In the genomic region with DNA sequence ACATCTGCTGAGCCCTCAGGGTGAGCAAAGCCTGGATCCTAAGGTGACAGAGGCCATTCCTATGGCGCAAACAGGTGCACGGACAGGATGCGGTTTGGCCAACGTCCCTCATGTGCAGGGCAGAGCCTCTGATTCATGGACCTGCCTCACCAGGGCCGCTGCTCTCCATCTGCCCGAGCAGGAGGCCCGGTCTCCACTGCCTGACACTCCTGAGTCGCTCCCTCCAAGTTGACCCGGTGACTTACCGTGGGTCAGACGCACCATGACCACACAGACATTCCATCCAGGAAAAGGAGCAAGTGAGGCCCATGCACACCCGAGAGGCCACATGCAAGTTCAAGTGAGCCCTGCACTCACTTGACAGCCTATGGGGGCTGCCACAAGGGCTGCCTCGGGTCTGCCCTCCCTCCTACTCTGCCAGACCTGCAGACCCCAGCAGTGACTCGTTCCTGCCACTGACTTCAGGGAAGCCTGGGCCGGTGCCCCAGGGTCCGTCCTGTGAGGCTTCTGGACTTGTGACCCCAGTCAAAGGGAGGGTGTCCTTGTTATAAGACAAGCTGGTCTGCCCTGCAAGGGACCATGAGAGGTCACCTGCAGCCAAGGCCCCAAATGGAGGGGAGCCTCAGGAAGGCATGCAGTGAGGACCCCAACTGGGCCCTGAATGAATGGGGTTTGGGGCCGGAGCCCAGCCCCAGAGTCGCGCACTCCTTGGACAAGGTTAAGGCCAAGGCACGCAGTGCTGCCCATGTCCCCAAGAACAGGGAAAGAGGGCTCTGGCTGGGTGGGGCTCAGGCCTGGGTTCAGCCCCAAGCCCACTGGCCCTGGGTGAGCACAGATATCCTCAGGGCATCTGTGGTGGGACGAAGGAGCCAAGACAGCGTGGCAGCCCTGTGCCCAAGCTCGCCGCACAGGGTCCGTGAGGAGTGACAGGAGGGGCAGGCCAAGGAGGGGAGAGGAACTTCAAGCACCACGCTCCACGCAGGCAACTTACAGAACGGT, we compare ENCODE assay signal across 17 cellular contexts. TPM values are rescaled to one million over a fixed set of nuclear protein-coding genes. Genes with fewer than 3 reads are reported as not detected.
DNase-seq lines count a peak whose midpoint lies in the region; ATAC-seq, FAIRE-seq and TF ChIP-seq lines count a peak whose summit lies in the region.
"Had no signal": no experiment of that assay in that cellular context is flagged by ENCODE, and none has a peak within 500 bp of the region (broad histone marks: within the 10 kb centered on the region; RNA-seq: fewer than 3 reads in every experiment).

No MANE protein-coding gene starts in this region.

- H3K27ac ChIP-seq in kidney (ENCODE audit: low read depth in 2 of 2, low read length in 2 of 2) (no peak overlapping the region), hepatocyte (no peak overlapping the region)
- H3K27ac ChIP-seq: KMS-11 had no signal

- 97% methylated on average over 28 of the region's 28 CpGs for WGBS in hepatocyte (ENCODE audit: low lambda C conversion rate, missing lambda C conversion rate)

- H3K4me3 Mint-ChIP-seq in glutamatergic neuron (ENCODE audit: unreplicated experiment), result no peak overlapping the region
- H3K4me3 Mint-ChIP-seq: CD14-positive monocyte, HFFc6 had no signal

- FAIRE-seq in kidney (lab: Jason Lieb, UNC), result no peak
- FAIRE-seq: H54 had no signal

- H3K4me2 ChIP-seq in hepatocyte, result no peak overlapping the region
- H3K4me2 ChIP-seq: KMS-11 had no signal

- DNase-seq in D341Med (ENCODE audit: low spot score) (peak; percentile 10), G401 (ENCODE audit: low spot score) (peak; percentile 78), glutamatergic neuron (no peak), sciatic nerve (ENCODE audit: low spot score) (peak; percentile 45), kidney (no peak), hepatocyte (ENCODE audit: low spot score) (no peak), NCI-H82 treated with DMSO at 0.1 percent for 48 hours (lab: John Stamatoyannopoulos, UW; ENCODE audit: unreplicated experiment) (no peak)
- DNase-seq: ACHN, AML-193, HFFc6, NCI-H1092, NCI-H510A treated with DMSO at 0.1 percent for 48 hours, NCI-H82, Right ventricle myocardium superior had no signal

- H3K9me3 Mint-ChIP-seq in glutamatergic neuron (ENCODE audit: unreplicated experiment), result no peaks in the 10 kb centered on the region
- H3K9me3 Mint-ChIP-seq: HFFc6 had no signal

- no peaks in the 10 kb centered on the region for H3K27me3 Mint-ChIP-seq in glutamatergic neuron (ENCODE audit: unreplicated experiment)

- intact Hi-C loops in sciatic nerve (cut with DNase I) (no loop called here), kidney (cut with DNase I) (no loop called here)

- H3K27ac Mint-ChIP-seq in glutamatergic neuron (ENCODE audit: unreplicated experiment), result peak overlapping the region; percentile 43
- H3K27ac Mint-ChIP-seq: HFFc6 had no signal

- in situ Hi-C loops in G401 (cut with HindIII; ENCODE audit: low sequenced_read_pairs), result no loop called here

- no peaks in the 10 kb centered on the region for H3K27me3 ChIP-seq in hepatocyte

- H3K9ac ChIP-seq in kidney (ENCODE audit: low read length in 2 of 2), result no peak overlapping the region
- H3K9ac ChIP-seq: KMS-11 had no signal

- no peaks in the 10 kb centered on the region for H3K79me2 ChIP-seq in hepatocyte

- H4K20me1 ChIP-seq in hepatocyte (ENCODE audit: insufficient read depth, poor library complexity, severe bottlenecking), result no peaks in the 10 kb centered on the region

- no peaks in the 10 kb centered on the region for H3K4me1 ChIP-seq in kidney (ENCODE audit: control insufficient read depth in 1 of 2, insufficient read depth in 1 of 2, low read depth in 1 of 2, low read length in 2 of 2)
- no peaks in the 10 kb centered on the region for H3K4me1 ChIP-seq in hepatocyte (ENCODE audit: insufficient read depth)

- no peaks in the 10 kb centered on the region for H3K9me3 ChIP-seq in kidney (ENCODE audit: control insufficient read depth in 1 of 2, low read length in 2 of 2)
- no peaks in the 10 kb centered on the region for H3K9me3 ChIP-seq in hepatocyte (ENCODE audit: low read depth)

- peaks cover 14% of the 10 kb centered on the region for H3K36me3 Mint-ChIP-seq in glutamatergic neuron (ENCODE audit: unreplicated experiment)

- H3K4me1 Mint-ChIP-seq in glutamatergic neuron (ENCODE audit: low read depth, unreplicated experiment), result no peaks in the 10 kb centered on the region
- H3K4me1 Mint-ChIP-seq: CD14-positive monocyte had no signal

- no peak for TF ChIP-seq CTCF in glutamatergic neuron (IDR thresholded peaks at IDR 0.05; ENCODE audit: partially characterized antibody, unreplicated experiment)
- no peak for TF ChIP-seq CTCF in kidney (IDR thresholded peaks at IDR 0.05; ENCODE audit: borderline replicate concordance, extremely low read depth, insufficient read depth)
- no peak for TF ChIP-seq CTCF in hepatocyte (IDR thresholded peaks at IDR 0.05; ENCODE audit: poor library complexity)

- no peak overlapping the region for H2AFZ ChIP-seq in hepatocyte

- H3K9me2 ChIP-seq in hepatocyte (replicated peaks; ENCODE audit: insufficient read depth), result no peaks in the 10 kb centered on the region

- ATAC-seq in sciatic nerve, result peak; percentile 7

- peaks cover 20 to 36% of the 10 kb centered on the region in 2 donors for H3K36me3 ChIP-seq in kidney (ENCODE audit: control insufficient read depth in 1 of 2, insufficient read depth in 2 of 2, low read length in 2 of 2)
- no peaks in the 10 kb centered on the region for H3K36me3 ChIP-seq in hepatocyte (replicated peaks; ENCODE audit: insufficient read depth, low read depth)

- no peak overlapping the region for H3K4me3 ChIP-seq in kidney (ENCODE audit: low read length in 2 of 2)
- no peak overlapping the region for H3K4me3 ChIP-seq in hepatocyte

RNA-seq across cellular contexts. Expression of gene BRD3OS, which starts 10.1 kb away (rescaled TPM):
- 32.9 and 50.7 TPM in 2 replicates for total RNA-seq in G401 (2014; rRNA removed; shearing (Covaris generic))
- total RNA-seq in glutamatergic neuron (ENCODE audit: unreplicated experiment) (31.6 TPM), sciatic nerve (16.4 TPM), kidney (24.4 TPM), hepatocyte (13.4 and 14.9 TPM in 2 replicates)
- polyA plus RNA-seq in kidney (ENCODE audit: insufficient read depth, low read depth, low replicate concordance) (16.5 TPM), hepatocyte (13.3 and 13.4 TPM in 2 replicates)

RNA-seq across cellular contexts. Expression of gene BRD3, which starts 32.5 kb away (rescaled TPM):
- total RNA-seq in G401 (2014; rRNA removed; shearing (Covaris generic)), result 5.9 and 7.3 TPM in 2 replicates
- total RNA-seq in glutamatergic neuron (ENCODE audit: unreplicated experiment) (128 TPM), sciatic nerve (54.4 TPM), kidney (46.2 TPM), hepatocyte (9.0 and 14.8 TPM in 2 replicates)
- polyA plus RNA-seq in kidney (ENCODE audit: insufficient read depth, low read depth, low replicate concordance) (7.7 TPM), hepatocyte (25.7 and 29.6 TPM in 2 replicates)

RNA-seq across cellular contexts. Expression of gene VAV2, which starts 43.2 kb away (rescaled TPM):
- 18.9 and 21.4 TPM in 2 replicates for total RNA-seq in G401 (2014; rRNA removed; shearing (Covaris generic))
- total RNA-seq in glutamatergic neuron (ENCODE audit: unreplicated experiment) (270 TPM), sciatic nerve (20.5 TPM), kidney (47.1 TPM), hepatocyte (22.2 and 24.9 TPM in 2 replicates)
- polyA plus RNA-seq in kidney (ENCODE audit: insufficient read depth, low read depth, low replicate concordance) (22.3 TPM), hepatocyte (27.5 and 27.7 TPM in 2 replicates)

Comparison
In these comparisons a context has a peak if more than half of its experiments do, and no peak if none do; other contexts are left out.
1. DNase-seq: peak in D341Med (single experiment), G401 (single experiment) and sciatic nerve (single experiment); none in glutamatergic neuron (single experiment), kidney (single experiment), hepatocyte (single experiment) and NCI-H82 treated with DMSO at 0.1 percent for 48 hours (single experiment).